Comparison of ENCODE assay signal across 1 cellular context in genomic region chr14:69171569-69171968, GRCh38.
TF ChIP-seq lines count a peak whose summit lies in the region.

No MANE protein-coding gene starts in this region.

TF ChIP-seq in K562, 482 proteins besides CTCF, POLR2A, EP300 and RAD21 (continued from another document):
- TF ChIP-seq HINFP (tag; conservative IDR thresholded peaks at IDR 0.05; ENCODE audit: low read depth): 0 out of 2 replicates have a peak, but pooled peaks have one; percentile 24
